In genomic region chr15:26891448-26891881, GRCh38 we compare ENCODE assay signal across 8 cellular contexts. TPM values are rescaled to one million over a fixed set of nuclear protein-coding genes. Genes with fewer than 3 reads are reported as not detected.
DNase-seq lines count a peak whose midpoint lies in the region; ATAC-seq and TF ChIP-seq lines count a peak whose summit lies in the region.

No MANE protein-coding gene starts in this region.

- H3K27me3 ChIP-seq in BE2C (no peaks in the 10 kb centered on the region; the same call in none of the 2 replicates), WERI-Rb-1 (ENCODE audit: insufficient read depth, low read depth, severe bottlenecking) (no peaks in the 10 kb centered on the region)
- H3K27me3 ChIP-seq in CD4-positive, alpha-beta memory T cell (ENCODE audit: insufficient read depth, low read length): no peaks in the 10 kb centered on the region

- no peaks in the 10 kb centered on the region for H3K9me3 ChIP-seq in BE2C
- H3K9me3 ChIP-seq in WERI-Rb-1 (ENCODE audit: severe bottlenecking): no peaks in the 10 kb centered on the region
- H3K9me3 ChIP-seq in CD4-positive, alpha-beta memory T cell (ENCODE audit: control insufficient read depth in 1 of 2, low read length in 2 of 2): no peaks in the 10 kb centered on the region

- peaks cover 1 to 2% of the 10 kb centered on the region in 2 donors for H3K27me3 Mint-ChIP-seq in CD4-positive, alpha-beta memory T cell

- H3K4me1 ChIP-seq in BE2C: no peaks in the 10 kb centered on the region
- no peaks in the 10 kb centered on the region for H3K4me1 ChIP-seq in CD4-positive, alpha-beta memory T cell (ENCODE audit: insufficient read depth, low read length)

- intact Hi-C loops in CD4-positive, alpha-beta memory T cell (cut with micrococcal nuclease): no loop called here

- no peak overlapping the region for H3K27ac ChIP-seq in WERI-Rb-1
- H3K27ac ChIP-seq in CD4-positive, alpha-beta memory T cell (ENCODE audit: low read depth, low read length): no peak overlapping the region

- CTCF ChIA-PET in CD4-positive, alpha-beta memory T cell (lab: Charles Lee; ENCODE audit: partially characterized antibody): no interaction called here

- H3K9me3 Mint-ChIP-seq in CD4-positive, alpha-beta memory T cell: peaks cover 0 to 12% (median 3%) of the 10 kb centered on the region in 8 donors

- H3K36me3 Mint-ChIP-seq in CD4-positive, alpha-beta memory T cell: no peaks in the 10 kb centered on the region

- H3K4me3 ChIP-seq in BE2C (ENCODE audit: low read depth, low read length) (peak overlapping the region; percentile 50), WERI-Rb-1 (ENCODE audit: low read depth, low read length) (peak overlapping the region; percentile 31), fibroblast of the aortic adventitia (ENCODE audit: low read depth, low read length) (peak overlapping the region; percentile 33)
- no peak overlapping the region for H3K4me3 ChIP-seq in CD4-positive, alpha-beta memory T cell (ENCODE audit: low read length in 2 of 2)

- no peak overlapping the region for H3K27ac Mint-ChIP-seq in CD4-positive, alpha-beta memory T cell

- POLR2A ChIA-PET in CD4-positive, alpha-beta memory T cell (lab: Charles Lee; ENCODE audit: partially characterized antibody): no interaction called here

- peak; percentile 90 for TF ChIP-seq CTCF in BE2C (IDR thresholded peaks at IDR 0.05; ENCODE audit: low read depth, low read length)
- peak; percentile 75 for TF ChIP-seq CTCF in WERI-Rb-1 (IDR thresholded peaks at IDR 0.05; ENCODE audit: low read depth, low read length)
- peak; percentile 64 for TF ChIP-seq CTCF in fibroblast of the aortic adventitia (IDR thresholded peaks at IDR 0.05; ENCODE audit: insufficient read depth, low read length)

- peaks cover 0 to 7% (median 1%) of the 10 kb centered on the region in 4 donors for H3K4me1 Mint-ChIP-seq in CD4-positive, alpha-beta memory T cell

- DNase-seq in BE2C (peak; percentile 87), NCI-H2081 treated with DMSO at 0.1 percent for 48 hours (lab: John Stamatoyannopoulos, UW) (peak; percentile 36), WERI-Rb-1 (peak; percentile 88), fibroblast of the aortic adventitia (ENCODE audit: low read depth) (peak; percentile 54), non-pigmented ciliary epithelial cell (ENCODE audit: low read depth) (peak; percentile 35)
- DNase-seq in CD4-positive, alpha-beta memory T cell: no peak

- H3K4me3 Mint-ChIP-seq in CD4-positive, alpha-beta memory T cell: peak overlapping the region in 2 of 8 donors; percentile 20 to 56

- ATAC-seq in GM21390 (IDR thresholded peaks at IDR 0.05; ENCODE audit: unreplicated experiment): peak; percentile 42
- ATAC-seq in GM21423 (IDR thresholded peaks at IDR 0.05; ENCODE audit: unreplicated experiment): no peak

- no peaks in the 10 kb centered on the region for H3K36me3 ChIP-seq in BE2C
- H3K36me3 ChIP-seq in WERI-Rb-1: no peaks in the 10 kb centered on the region
- no peaks in the 10 kb centered on the region for H3K36me3 ChIP-seq in CD4-positive, alpha-beta memory T cell (ENCODE audit: insufficient read depth, low read length)

RNA-seq across cellular contexts. Expression of gene GABRA5, which starts 24.6 kb away (rescaled TPM):
- polyA plus RNA-seq in BE2C (2012; ENCODE audit: insufficient read depth, insufficient read length, low read depth): 0.26 TPM
- not detected in 2 replicates for total RNA-seq in fibroblast of the aortic adventitia (ENCODE audit: low replicate concordance)
- not detected for total RNA-seq in CD4-positive, alpha-beta memory T cell
- polyA plus RNA-seq in CD4-positive, alpha-beta memory T cell: not detected

Comparison
In these comparisons a context has a peak if more than half of its experiments do, and no peak if none do; other contexts are left out.
1. DNase-seq: peak in BE2C (single experiment), NCI-H2081 treated with DMSO at 0.1 percent for 48 hours (single experiment), WERI-Rb-1 (single experiment), fibroblast of the aortic adventitia (single experiment) and non-pigmented ciliary epithelial cell (single experiment); none in CD4-positive, alpha-beta memory T cell (0 of 5).
2. H3K4me3 ChIP-seq: peak in BE2C (single experiment), WERI-Rb-1 (single experiment) and fibroblast of the aortic adventitia (single experiment); none in CD4-positive, alpha-beta memory T cell (0 of 2).
3. Peak in every context shown above with its lines, with median percentiles within 50 percentile points of each other: CTCF ChIP-seq.